17 cellular contexts compared by ENCODE assay signal in genomic region chr4:66736593-66736992, GRCh38.
DNase-seq lines count a peak whose midpoint lies in the region; ATAC-seq, FAIRE-seq and TF ChIP-seq lines count a peak whose summit lies in the region.
"Had no signal": no experiment of that assay in that cellular context is flagged by ENCODE, and none has a peak within 500 bp of the region (broad histone marks: within the 10 kb centered on the region; RNA-seq: fewer than 3 reads in every experiment).

No MANE protein-coding gene starts in this region.

- H3K27me3 ChIP-seq in osteoblast (ENCODE audit: insufficient read depth, low read length) (no peaks in the 10 kb centered on the region), psoas muscle (ENCODE audit: insufficient read depth in 3 of 3, low read length in 2 of 3) (no peaks in the 10 kb centered on the region)

- WGBS in psoas muscle, 3 donors = 49 to 72% (median 63%) methylated on average over 2 of the region's 2 CpGs

- H3K27ac ChIP-seq in osteoblast (ENCODE audit: low read depth, low read length) (no peak overlapping the region), psoas muscle (no peak overlapping the region)

- H4K20me1 ChIP-seq in osteoblast (ENCODE audit: insufficient read depth, low read length) = no peaks in the 10 kb centered on the region

- in situ Hi-C loops in GM13977 (cut with MboI; ENCODE audit: low pct_unique_long_range_greater_than_20kb, low sequenced_read_pairs, unreplicated experiment) = no loop called here

- H3K36me3 ChIP-seq in osteoblast (ENCODE audit: insufficient read depth, low read length) (no peaks in the 10 kb centered on the region), psoas muscle (ENCODE audit: insufficient read depth in 1 of 2, low read depth in 1 of 2) (no peaks in the 10 kb centered on the region)

- H3K4me2 ChIP-seq in osteoblast (ENCODE audit: insufficient read depth, low read length) = no peak overlapping the region

- no peaks in the 10 kb centered on the region for H3K4me1 ChIP-seq in osteoblast (ENCODE audit: insufficient read depth, low read length)
- no peaks in the 10 kb centered on the region for H3K4me1 ChIP-seq in psoas muscle

- no peaks in the 10 kb centered on the region for H3K79me2 ChIP-seq in osteoblast (ENCODE audit: insufficient read depth, low read length)

- TF ChIP-seq POLR2A in GM12892 (IDR thresholded peaks at IDR 0.05; ENCODE audit: low read depth, low read length) = no peak

- no peak for ATAC-seq in psoas muscle
- ATAC-seq: left colon, mucosa of descending colon had no signal

- H3K4me3 ChIP-seq in epithelial cell of esophagus (ENCODE audit: low read length) (no peak overlapping the region), osteoblast (ENCODE audit: insufficient read depth, low read length) (no peak overlapping the region), psoas muscle (no peak overlapping the region)
- H3K4me3 ChIP-seq: mucosa of descending colon had no signal

- no peak overlapping the region for H2AFZ ChIP-seq in osteoblast (ENCODE audit: low read length)

- DNase-seq in NCI-H1092 treated with DMSO at 0.1 percent for 48 hours (lab: John Stamatoyannopoulos, UW) (peak; percentile 58), NCI-H345 treated with DMSO at 0.1 percent for 48 hours (lab: John Stamatoyannopoulos, UW; ENCODE audit: unreplicated experiment) (peak; percentile 56), epithelial cell of esophagus (ENCODE audit: low read depth) (peak; percentile 44), osteoblast (ENCODE audit: insufficient read length, low spot score, missing footprints) (peak; percentile 26), psoas muscle (no peak), GM13977 (ENCODE audit: low spot score) (no peak), GM12892 (ENCODE audit: insufficient read length) (no peak)
- no peak for DNase-seq in effector CD8-positive, alpha-beta T cell (lab: John Stamatoyannopoulos, UW)
- DNase-seq: activated CD4-positive, alpha-beta T cell treated with anti-CD3 and anti-CD28 coated beads, Interleukin-2, amount 10 ng/mL, durations not matched to agents 24 days and 14 days; activated naive CD4-positive, alpha-beta T cell treated with Interleukin-2 at 50 U/mL for 16 hours; HFFc6; Karpas-422; left colon; mucosa of descending colon; NCI-H1417 treated with DMSO at 0.1 percent for 48 hours; SW 1271 had no signal

- H3K9me3 ChIP-seq in osteoblast (ENCODE audit: low read depth, low read length) (no peaks in the 10 kb centered on the region), psoas muscle (no peaks in the 10 kb centered on the region)
- H3K9me3 ChIP-seq: mucosa of descending colon had no signal

- TF ChIP-seq CTCF in epithelial cell of esophagus (IDR thresholded peaks at IDR 0.05; ENCODE audit: insufficient read depth, low read depth, low read length, missing control alignments) (no peak), osteoblast (IDR thresholded peaks at IDR 0.05; ENCODE audit: extremely low read depth, low read depth, low read length) (no peak), psoas muscle (IDR thresholded peaks at IDR 0.05) (no peak), GM13977 (IDR thresholded peaks at IDR 0.05; ENCODE audit: extremely low read depth, insufficient read depth, missing control alignments) (no peak)

- no peak for FAIRE-seq in GM12892 (lab: Jason Lieb, UNC)
- FAIRE-seq: TTC549 had no signal

- intact Hi-C loops in psoas muscle (cut with DNase I) = no loop called here

Comparison
In these comparisons a context has a peak if more than half of its experiments do, and no peak if none do; other contexts are left out.
1. DNase-seq: peak in NCI-H1092 treated with DMSO at 0.1 percent for 48 hours (single experiment), NCI-H345 treated with DMSO at 0.1 percent for 48 hours (single experiment), epithelial cell of esophagus (single experiment) and osteoblast (single experiment); none in effector CD8-positive, alpha-beta T cell (single experiment), psoas muscle (0 of 2), GM13977 (single experiment) and GM12892 (single experiment).